ENCODE assay signal across 1 cellular context in genomic region chr7:151782598-151783448, GRCh38.
TF ChIP-seq lines count a peak whose summit lies in the region.

No MANE protein-coding gene starts in this region.

TF ChIP-seq in H1, 55 proteins besides CTCF, POLR2A, EP300 and RAD21 (continued from another document):
- no peak for TF ChIP-seq CBX8 (IDR thresholded peaks at IDR 0.05; ENCODE audit: borderline replicate concordance, low read depth, low read length)
- TF ChIP-seq ATF2 (IDR thresholded peaks at IDR 0.05; ENCODE audit: low read length) = no peak
- 0 out of 2 replicates have a peak, but pooled peaks have one; percentile 10 for TF ChIP-seq TCF12 (IDR thresholded peaks at IDR 0.05; ENCODE audit: low read depth, low read length)
- peak; percentile 83 for TF ChIP-seq MAX (IDR thresholded peaks at IDR 0.05)
- no peak for TF ChIP-seq KDM5A (IDR thresholded peaks at IDR 0.05; ENCODE audit: low read length)
- peak; percentile 80 for TF ChIP-seq BACH1 (IDR thresholded peaks at IDR 0.05; ENCODE audit: low read length)
- TF ChIP-seq MAFK (IDR thresholded peaks at IDR 0.05; ENCODE audit: low read depth, low read length) = no peak
